30 cellular contexts compared by ENCODE assay signal in the genomic region with DNA sequence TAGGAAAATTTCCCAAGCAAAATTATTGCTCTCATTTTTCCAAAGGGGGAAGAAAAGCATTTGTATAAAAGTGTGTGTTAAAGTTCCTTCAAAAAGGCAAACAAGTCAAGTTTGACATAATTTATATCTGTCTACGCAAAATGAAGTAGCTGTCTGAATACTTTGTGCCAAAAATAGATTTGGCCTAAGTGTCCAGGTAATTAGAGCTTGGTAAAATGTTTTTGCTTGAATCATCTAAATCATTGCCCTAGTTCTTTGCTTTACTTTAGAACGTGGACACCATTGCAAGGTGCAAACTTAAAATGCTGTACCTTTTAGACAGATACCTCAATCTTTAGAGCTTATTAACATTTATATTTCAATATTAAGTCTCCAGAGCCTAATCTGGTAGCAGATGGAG.
"Had no signal": no experiment of that assay in that cellular context is flagged by ENCODE, and none has a peak within 500 bp of the region (broad histone marks: within the 10 kb centered on the region; RNA-seq: fewer than 3 reads in every experiment).

No MANE protein-coding gene starts in this region.

- H3K4me1 ChIP-seq: pancreas, prostate gland, sigmoid colon, spleen, suprapubic skin, testis, vagina had no signal

- DNase-seq: naive B cell; naive thymus-derived CD8-positive, alpha-beta T cell; nephron progenitor cell; nucleus accumbens; pancreas; right cardiac atrium; right lobe of liver; sigmoid colon; spleen; stimulated activated CD4-positive, alpha-beta T cell treated with anti-CD3 and anti-CD28 coated beads, Interleukin-12 subunit alpha, Interleukin-12 subunit beta, amount 100 ng/mL, for 4 hours; stimulated activated CD4-positive, alpha-beta T cell treated with anti-CD3 and anti-CD28 coated beads, Interleukin-1b, Interleukin-23, amount 100 ng/mL, for 48 hours; stimulated activated CD4-positive, alpha-beta T cell treated with anti-CD3 and anti-CD28 coated beads, Interleukin-4, amount 100 ng/mL, for 1 hour; stimulated activated CD4-positive, alpha-beta T cell treated with anti-CD3 and anti-CD28 coated beads, Interleukin-4, amount 100 ng/mL, for 4 hours; stimulated activated CD8-positive, alpha-beta memory T cell treated with anti-CD3 and anti-CD28 coated beads, Interleukin-4, amount 100 ng/mL, for 48 hours; stimulated activated naive CD4-positive, alpha-beta T cell; stimulated activated naive CD8-positive, alpha-beta T cell treated with anti-CD3 and anti-CD28 coated beads, Interleukin-15, amount 100 ng/mL, for 72 hours; stimulated activated naive CD8-positive, alpha-beta T cell treated with anti-CD3 and anti-CD28 coated beads, Interleukin-15, Interleukin-2, amounts not matched to agents 100 U/mL and 50 U/mL, for 24 hours; substantia nigra; testis; trophoblast cell; upper lobe of left lung had no signal

- ATAC-seq: naive thymus-derived CD8-positive, alpha-beta T cell; natural killer cell treated with Interleukin-12 subunit alpha and Interleukin-12 subunit beta and Interleukin-15 and Interleukin-18, amount 100 ng/mL, for 72 hours; right cardiac atrium; stimulated activated memory B cell treated with anti-CD40 and anti-IgM and Interleukin-4, amounts not matched to agents 10 μg/mL and 1 μg/mL and 100 μg/mL, for 72 hours; stimulated activated naive CD8-positive, alpha-beta T cell treated with anti-CD3 and anti-CD28 coated beads, Interleukin-15, amount 100 ng/mL, for 72 hours; stimulated activated naive CD8-positive, alpha-beta T cell treated with anti-CD3 and anti-CD28 coated beads, Interleukin-15, Interleukin-2, amounts not matched to agents 100 U/mL and 50 U/mL, for 24 hours had no signal

- H3K4me3 ChIP-seq: pancreas, prostate gland, right lobe of liver, sigmoid colon, skin epidermis, smooth muscle cell, spleen, suprapubic skin, testis, tibial nerve, upper lobe of left lung, vagina had no signal

- H3K27ac ChIP-seq: neutrophil, pancreas, prostate gland, right lobe of liver, sigmoid colon, skin epidermis, spleen, suprapubic skin, testis, tibial nerve, upper lobe of left lung, vagina had no signal

- H3K9me3 ChIP-seq: neutrophil, pancreas, prostate gland, right lobe of liver, sigmoid colon, spleen, suprapubic skin, testis, tibial nerve, upper lobe of left lung, vagina had no signal

- H3K27me3 ChIP-seq: pancreas, right lobe of liver, sigmoid colon, suprapubic skin, testis, tibial nerve, upper lobe of left lung, vagina had no signal

- H3K36me3 ChIP-seq: neutrophil, pancreas, prostate gland, right lobe of liver, sigmoid colon, spleen, suprapubic skin, tibial nerve, upper lobe of left lung, vagina had no signal
